In the genomic region with DNA sequence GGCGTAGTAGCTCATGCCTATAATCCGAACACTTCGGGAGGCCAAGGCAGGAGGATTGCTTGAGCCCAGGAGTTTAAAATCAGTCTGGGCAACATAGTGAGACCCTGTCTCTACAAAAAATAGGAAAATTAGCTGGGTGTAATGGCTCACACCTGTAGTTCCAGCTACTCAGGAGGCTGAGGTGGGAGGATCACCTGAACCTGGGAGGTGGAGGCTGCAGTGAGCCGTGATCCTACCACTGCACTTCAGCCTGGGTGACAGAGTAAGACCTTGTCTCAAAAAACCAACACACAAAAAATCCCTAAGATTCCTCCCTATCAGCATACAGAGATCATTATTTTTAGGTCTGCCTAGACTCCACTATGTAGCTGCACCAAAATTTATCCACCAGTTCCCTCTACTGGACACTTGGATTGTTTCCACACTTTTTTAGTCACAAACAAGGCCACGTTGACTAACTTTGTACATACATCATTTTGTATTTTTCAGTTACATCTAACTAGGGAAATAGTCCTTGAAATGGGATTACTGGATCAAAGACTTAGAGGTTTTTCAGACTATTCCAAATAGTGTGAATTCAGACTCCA, we compare ENCODE assay signal across 1 cellular context.
A peak's percentile ranks its signal among the peaks of the same experiment; 100 is the strongest.
TF ChIP-seq lines count a peak whose summit lies in the region.

No MANE protein-coding gene starts in this region.

TF ChIP-seq in IMR-90, 13 proteins besides CTCF, POLR2A, EP300 and RAD21:
- peak; percentile 49; the same call in 1 of the 2 replicates for TF ChIP-seq SMC3 (IDR thresholded peaks at IDR 0.05; ENCODE audit: low read depth, low read length)
- TF ChIP-seq, protein P1, sequence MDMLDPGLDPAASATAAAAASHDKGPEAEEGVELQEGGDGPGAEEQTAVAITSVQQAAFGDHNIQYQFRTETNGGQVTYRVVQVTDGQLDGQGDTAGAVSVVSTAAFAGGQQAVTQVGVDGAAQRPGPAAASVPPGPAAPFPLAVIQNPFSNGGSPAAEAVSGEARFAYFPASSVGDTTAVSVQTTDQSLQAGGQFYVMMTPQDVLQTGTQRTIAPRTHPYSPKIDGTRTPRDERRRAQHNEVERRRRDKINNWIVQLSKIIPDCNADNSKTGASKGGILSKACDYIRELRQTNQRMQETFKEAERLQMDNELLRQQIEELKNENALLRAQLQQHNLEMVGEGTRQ (IDR thresholded peaks at IDR 0.05; ENCODE audit: low read depth, low read length): no peak
